In the genomic region with DNA sequence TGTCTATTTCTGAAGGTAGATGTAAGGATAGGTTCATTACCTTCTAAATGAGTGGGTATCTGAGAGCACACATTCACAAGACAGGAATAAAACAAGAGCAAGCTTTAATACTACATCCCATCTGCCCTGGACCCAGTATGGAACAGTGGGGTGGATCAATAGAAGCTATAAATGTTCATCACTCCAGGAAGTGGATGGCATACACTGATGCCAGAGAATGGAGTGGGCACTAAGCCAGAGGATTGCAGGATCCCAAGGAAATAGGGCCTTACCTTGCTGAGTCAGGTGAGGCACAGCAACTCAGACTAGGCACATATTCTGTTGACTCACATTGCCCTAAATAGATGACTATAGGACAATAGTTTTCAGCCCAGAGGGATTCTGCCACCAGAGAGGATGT, we compare ENCODE assay signal across 2 cellular contexts.
TF ChIP-seq lines count a peak whose summit lies in the region.

No MANE protein-coding gene starts in this region.

TF ChIP-seq in HCT116, 20 proteins besides CTCF, POLR2A, EP300 and RAD21:
- no peak for TF ChIP-seq TCF7L2 (IDR thresholded peaks at IDR 0.05; ENCODE audit: borderline replicate concordance, extremely low read depth, insufficient read depth, insufficient read length)
- no peak for TF ChIP-seq EZH2 (IDR thresholded peaks at IDR 0.05)
- TF ChIP-seq, protein P1, sequence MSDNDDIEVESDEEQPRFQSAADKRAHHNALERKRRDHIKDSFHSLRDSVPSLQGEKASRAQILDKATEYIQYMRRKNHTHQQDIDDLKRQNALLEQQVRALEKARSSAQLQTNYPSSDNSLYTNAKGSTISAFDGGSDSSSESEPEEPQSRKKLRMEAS (IDR thresholded peaks at IDR 0.05) = no peak
- TF ChIP-seq FOSL1 (IDR thresholded peaks at IDR 0.05; ENCODE audit: low read depth) = no peak
- TF ChIP-seq JUND (IDR thresholded peaks at IDR 0.05) = no peak
- TF ChIP-seq SRF (IDR thresholded peaks at IDR 0.05; ENCODE audit: low read depth) = no peak
- TF ChIP-seq POLR2AphosphoS5 (IDR thresholded peaks at IDR 0.05; ENCODE audit: low read depth, low read length) = no peak
- no peak for TF ChIP-seq SIN3A (IDR thresholded peaks at IDR 0.05; ENCODE audit: low read depth)

TF ChIP-seq in H1, 55 proteins besides CTCF, POLR2A, EP300 and RAD21:
- TF ChIP-seq GTF2F1 (IDR thresholded peaks at IDR 0.05; ENCODE audit: borderline replicate concordance, low read depth, low read length) (no peak), KDM5A (IDR thresholded peaks at IDR 0.05; ENCODE audit: low read length) (no peak), NRF1 (IDR thresholded peaks at IDR 0.05; ENCODE audit: low read depth, low read length) (no peak), JUN (IDR thresholded peaks at IDR 0.05; ENCODE audit: low read depth, low read length) (no peak), ASH2L (IDR thresholded peaks at IDR 0.05; ENCODE audit: low read length) (no peak), HDAC6 (IDR thresholded peaks at IDR 0.05; ENCODE audit: low read depth, low read length) (no peak), BCL11A (IDR thresholded peaks at IDR 0.05; ENCODE audit: low read depth in 2 of 2, low read length in 2 of 2) (no peak), SRF (IDR thresholded peaks at IDR 0.05; ENCODE audit: low read depth, low read length) (no peak), GABPA (IDR thresholded peaks at IDR 0.05; ENCODE audit: borderline replicate concordance, insufficient read depth, low read length) (no peak), TAF7 (optimal IDR thresholded peaks at IDR 0.05; ENCODE audit: borderline replicate concordance, low read depth, low read length) (no peak), CTBP2 (IDR thresholded peaks at IDR 0.05; ENCODE audit: borderline replicate concordance, insufficient read depth, insufficient read length, low read length) (no peak), FOSL1 (IDR thresholded peaks at IDR 0.05; ENCODE audit: insufficient read depth, low read depth, low read length) (no peak), SP4 (IDR thresholded peaks at IDR 0.05; ENCODE audit: low read length) (no peak), CBX8 (IDR thresholded peaks at IDR 0.05; ENCODE audit: borderline replicate concordance, low read depth, low read length) (no peak), SIRT6 (IDR thresholded peaks at IDR 0.05; ENCODE audit: low read length) (no peak), KDM4A (IDR thresholded peaks at IDR 0.05; ENCODE audit: low read depth, low read length, severe bottlenecking) (no peak)
- TF ChIP-seq, protein P2, sequence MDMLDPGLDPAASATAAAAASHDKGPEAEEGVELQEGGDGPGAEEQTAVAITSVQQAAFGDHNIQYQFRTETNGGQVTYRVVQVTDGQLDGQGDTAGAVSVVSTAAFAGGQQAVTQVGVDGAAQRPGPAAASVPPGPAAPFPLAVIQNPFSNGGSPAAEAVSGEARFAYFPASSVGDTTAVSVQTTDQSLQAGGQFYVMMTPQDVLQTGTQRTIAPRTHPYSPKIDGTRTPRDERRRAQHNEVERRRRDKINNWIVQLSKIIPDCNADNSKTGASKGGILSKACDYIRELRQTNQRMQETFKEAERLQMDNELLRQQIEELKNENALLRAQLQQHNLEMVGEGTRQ (IDR thresholded peaks at IDR 0.05; ENCODE audit: low read length) = no peak
- TF ChIP-seq, protein P3, sequence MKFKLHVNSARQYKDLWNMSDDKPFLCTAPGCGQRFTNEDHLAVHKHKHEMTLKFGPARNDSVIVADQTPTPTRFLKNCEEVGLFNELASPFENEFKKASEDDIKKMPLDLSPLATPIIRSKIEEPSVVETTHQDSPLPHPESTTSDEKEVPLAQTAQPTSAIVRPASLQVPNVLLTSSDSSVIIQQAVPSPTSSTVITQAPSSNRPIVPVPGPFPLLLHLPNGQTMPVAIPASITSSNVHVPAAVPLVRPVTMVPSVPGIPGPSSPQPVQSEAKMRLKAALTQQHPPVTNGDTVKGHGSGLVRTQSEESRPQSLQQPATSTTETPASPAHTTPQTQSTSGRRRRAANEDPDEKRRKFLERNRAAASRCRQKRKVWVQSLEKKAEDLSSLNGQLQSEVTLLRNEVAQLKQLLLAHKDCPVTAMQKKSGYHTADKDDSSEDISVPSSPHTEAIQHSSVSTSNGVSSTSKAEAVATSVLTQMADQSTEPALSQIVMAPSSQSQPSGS (IDR thresholded peaks at IDR 0.05; ENCODE audit: low read length) = no peak
